Comparison of ENCODE assay signal across 8 cellular contexts in genomic region chr12:76083761-76084276, GRCh38. TPM values are rescaled to one million over a fixed set of nuclear protein-coding genes. Genes with fewer than 3 reads are reported as not detected.
DNase-seq lines count a peak whose midpoint lies in the region; ATAC-seq and TF ChIP-seq lines count a peak whose summit lies in the region.

No MANE protein-coding gene starts in this region.

- H3K9me3 Mint-ChIP-seq in CD4-positive, CD25-positive, alpha-beta regulatory T cell, result peaks cover 0 to 4% (median 0%) of the 10 kb centered on the region in 7 donors
- H3K9me3 Mint-ChIP-seq in neural progenitor cell, result peaks cover 30% of the 10 kb centered on the region

- peak overlapping the region; percentile 94 for H3K4me2 ChIP-seq in neural progenitor cell

- H3K4me1 Mint-ChIP-seq in CD4-positive, CD25-positive, alpha-beta regulatory T cell, result peaks cover 32 to 62% (median 52%) of the 10 kb centered on the region in 4 donors
- H3K4me1 Mint-ChIP-seq in neural progenitor cell, result peaks cover 28% of the 10 kb centered on the region

- peak overlapping the region; percentile 100 for H3K27ac ChIP-seq in CD4-positive, CD25-positive, alpha-beta regulatory T cell (ENCODE audit: insufficient read depth, low read length, poor library complexity, severe bottlenecking)
- H3K27ac ChIP-seq in neural progenitor cell (peak overlapping the region; percentile 99), stomach smooth muscle (ENCODE audit: low read length) (peak overlapping the region; percentile 95)

- H3K36me3 ChIP-seq in CD4-positive, CD25-positive, alpha-beta regulatory T cell (ENCODE audit: control insufficient read depth, insufficient read depth, low read length), result no peaks in the 10 kb centered on the region
- no peaks in the 10 kb centered on the region for H3K36me3 ChIP-seq in neural progenitor cell
- H3K36me3 ChIP-seq in stomach smooth muscle (ENCODE audit: control insufficient read depth in 2 of 2, insufficient read depth in 2 of 2, low read length in 2 of 2), result peaks cover 0 to 3% of the 10 kb centered on the region in 2 donors

- H3K79me2 ChIP-seq in neural progenitor cell (ENCODE audit: low read depth), result peaks cover 56% of the 10 kb centered on the region

- H3K27me3 Mint-ChIP-seq in CD4-positive, CD25-positive, alpha-beta regulatory T cell, result no peaks in the 10 kb centered on the region
- peaks cover 2% of the 10 kb centered on the region for H3K27me3 Mint-ChIP-seq in neural progenitor cell (ENCODE audit: insufficient read depth, low read depth)

- peaks cover 50% of the 10 kb centered on the region for H4K20me1 ChIP-seq in neural progenitor cell (ENCODE audit: low read depth)

- peak overlapping the region; percentile 91 to 98 (median 97) for H3K27ac Mint-ChIP-seq in CD4-positive, CD25-positive, alpha-beta regulatory T cell
- peak overlapping the region; percentile 80 for H3K27ac Mint-ChIP-seq in neural progenitor cell

- H3F3A ChIP-seq in neural progenitor cell (ENCODE audit: low read depth), result peaks cover 19% of the 10 kb centered on the region

- TF ChIP-seq CTCF in foreskin fibroblast (IDR thresholded peaks at IDR 0.05; ENCODE audit: low read depth, low read length), result no peak
- no peak for TF ChIP-seq CTCF in neural progenitor cell (IDR thresholded peaks at IDR 0.05)

- peak overlapping the region; percentile 74 to 99 (median 97) for H3K4me3 Mint-ChIP-seq in CD4-positive, CD25-positive, alpha-beta regulatory T cell
- H3K4me3 Mint-ChIP-seq in neural progenitor cell, result peak overlapping the region; percentile 97

- DNase-seq in CD4-positive, CD25-positive, alpha-beta regulatory T cell, result peak; percentile 74 to 78 (median 78)
- DNase-seq in HT-29 (ENCODE audit: low spot score), result peak; percentile 65
- peak; percentile 76 for DNase-seq in RPMI8226
- DNase-seq in activated gamma-delta T cell treated with Interleukin-2 at 50 U/mL for 16 hours, result peak; percentile 61
- DNase-seq in foreskin fibroblast, result peak; percentile 63 to 86
- peak; percentile 95 for DNase-seq in neural progenitor cell (ENCODE audit: low spot score)

- no peaks in the 10 kb centered on the region for H3K27me3 ChIP-seq in CD4-positive, CD25-positive, alpha-beta regulatory T cell (ENCODE audit: control insufficient read depth, insufficient read depth, low read length)
- H3K27me3 ChIP-seq in neural progenitor cell, result no peaks in the 10 kb centered on the region
- no peaks in the 10 kb centered on the region for H3K27me3 ChIP-seq in stomach smooth muscle (ENCODE audit: control insufficient read depth in 1 of 2, insufficient read depth in 2 of 2, low read length in 2 of 2)

- no peaks in the 10 kb centered on the region for H3K9me3 ChIP-seq in CD4-positive, CD25-positive, alpha-beta regulatory T cell (ENCODE audit: control insufficient read depth in 2 of 2, low read length in 2 of 2)
- H3K9me3 ChIP-seq in neural progenitor cell (ENCODE audit: low read depth) (no peaks in the 10 kb centered on the region), stomach smooth muscle (ENCODE audit: control insufficient read depth in 2 of 2, low read length in 2 of 2) (peaks cover 0 to 3% of the 10 kb centered on the region in 2 donors)

- H3K9ac ChIP-seq in neural progenitor cell (peak overlapping the region; percentile 93), stomach smooth muscle (ENCODE audit: low read length in 2 of 2) (peak overlapping the region; percentile 92 to 93)

- H3K36me3 Mint-ChIP-seq in CD4-positive, CD25-positive, alpha-beta regulatory T cell, result peaks cover 8% of the 10 kb centered on the region
- H3K36me3 Mint-ChIP-seq in neural progenitor cell, result peaks cover 35% of the 10 kb centered on the region

- peak overlapping the region; percentile 81 for H3K4me3 ChIP-seq in CD4-positive, CD25-positive, alpha-beta regulatory T cell (ENCODE audit: low read depth, low read length)
- peak overlapping the region; percentile 77 to 89 for H3K4me3 ChIP-seq in foreskin fibroblast (ENCODE audit: low read depth in 1 of 2, low read length in 2 of 2)
- H3K4me3 ChIP-seq in neural progenitor cell, result peak overlapping the region; percentile 92
- H3K4me3 ChIP-seq in stomach smooth muscle (ENCODE audit: low read length in 2 of 2), result peak overlapping the region; percentile 60 to 86

- H3K4me1 ChIP-seq in CD4-positive, CD25-positive, alpha-beta regulatory T cell (ENCODE audit: control insufficient read depth, insufficient read depth, low read length, poor library complexity, severe bottlenecking), result peaks cover 39% of the 10 kb centered on the region
- H3K4me1 ChIP-seq in neural progenitor cell (peaks cover 24% of the 10 kb centered on the region), stomach smooth muscle (ENCODE audit: control insufficient read depth, insufficient read depth, low read length) (peaks cover 7% of the 10 kb centered on the region)

- peak; percentile 26 to 36 for ATAC-seq in CD4-positive, CD25-positive, alpha-beta regulatory T cell (ENCODE audit: low read depth in 2 of 2)
- peak; percentile 30 for ATAC-seq in GM19467 (IDR thresholded peaks at IDR 0.05; ENCODE audit: unreplicated experiment)

- no peak overlapping the region for H2AFZ ChIP-seq in neural progenitor cell (replicated peaks)

RNA-seq across cellular contexts. Expression of gene NAP1L1, which starts 0.7 kb away (rescaled TPM):
- total RNA-seq in CD4-positive, CD25-positive, alpha-beta regulatory T cell, result 592 TPM
- polyA plus RNA-seq in CD4-positive, CD25-positive, alpha-beta regulatory T cell, result 100 to 1,000 TPM; 173 to 229 (median 206) TPM
- total RNA-seq in HT-29 (2014; rRNA removed; shearing (Covaris generic)), result 111 and 121 TPM in 2 replicates
- 907 and 1,539 TPM in 2 replicates for total RNA-seq in neural progenitor cell (ENCODE audit: low replicate concordance)

RNA-seq across cellular contexts. Expression of gene PHLDA1, which starts 52.2 kb away (rescaled TPM):
- 42.0 TPM for total RNA-seq in CD4-positive, CD25-positive, alpha-beta regulatory T cell
- 1 to 10 TPM; 1.1 to 2.0 (median 1.5) TPM for polyA plus RNA-seq in CD4-positive, CD25-positive, alpha-beta regulatory T cell
- 38.5 and 41.7 TPM in 2 replicates for total RNA-seq in HT-29 (2014; rRNA removed; shearing (Covaris generic))
- total RNA-seq in neural progenitor cell (ENCODE audit: low replicate concordance), result 1.1 and 1.2 TPM in 2 replicates

Comparison
In these comparisons a context has a peak if more than half of its experiments do, and no peak if none do; other contexts are left out.
1. Peak in every context shown above with its lines: DNase-seq, ATAC-seq, H3K4me3 ChIP-seq and H3K27ac ChIP-seq.
2. RNA of gene PHLDA1, which starts 52.2 kb away (total RNA-seq): 42.0 TPM in CD4-positive, CD25-positive, alpha-beta regulatory T cell (single experiment) and 38.5 to 41.7 TPM in HT-29; 1.1 to 1.2 TPM in neural progenitor cell; every median in the first group is over 10 times any median in the second.